11 cellular contexts compared by ENCODE assay signal in genomic region chr1:9891207-9891606, GRCh38. TPM values are rescaled to one million over a fixed set of nuclear protein-coding genes. Genes with fewer than 3 reads are reported as not detected.
DNase-seq lines count a peak whose midpoint lies in the region; ATAC-seq and TF ChIP-seq lines count a peak whose summit lies in the region.
"Had no signal": no experiment of that assay in that cellular context is flagged by ENCODE, and none has a peak within 500 bp of the region (broad histone marks: within the 10 kb centered on the region; RNA-seq: fewer than 3 reads in every experiment).

No MANE protein-coding gene starts in this region.

- ATAC-seq in HG02798 (IDR thresholded peaks at IDR 0.05; ENCODE audit: poor library complexity, unreplicated experiment) (no peak), lower lobe of right lung (no peak)
- no peak for ATAC-seq in activated CD8-positive, alpha-beta memory T cell treated with anti-CD3 and anti-CD28 coated beads, Interleukin-2, amount 10 ng/mL, durations not matched to agents 7 days and 5 days
- ATAC-seq: CD8-positive, alpha-beta T cell had no signal

- H3K36me3 Mint-ChIP-seq in nephron (ENCODE audit: low read depth) = peaks cover 3% of the 10 kb centered on the region
- H3K36me3 Mint-ChIP-seq in activated CD8-positive, alpha-beta memory T cell treated with anti-CD3 and anti-CD28 coated beads, Interleukin-2, amount 10 ng/mL, durations not matched to agents 7 days and 5 days = no peaks in the 10 kb centered on the region

- no peaks in the 10 kb centered on the region for H3K27me3 ChIP-seq in lower lobe of right lung (ENCODE audit: low read depth)

- H3K9me3 ChIP-seq in lower lobe of right lung = no peaks in the 10 kb centered on the region

- peaks cover 56% of the 10 kb centered on the region for H3K4me1 Mint-ChIP-seq in nephron
- peaks cover 15% of the 10 kb centered on the region for H3K4me1 Mint-ChIP-seq in activated CD8-positive, alpha-beta memory T cell treated with anti-CD3 and anti-CD28 coated beads, Interleukin-2, amount 10 ng/mL, durations not matched to agents 7 days and 5 days

- H3K4me1 ChIP-seq in lower lobe of right lung = peaks cover 54% of the 10 kb centered on the region

- peak overlapping the region in 2 of 3 experiments; percentile 3 for H3K4me3 Mint-ChIP-seq in nephron
- H3K4me3 Mint-ChIP-seq in activated CD8-positive, alpha-beta memory T cell treated with anti-CD3 and anti-CD28 coated beads, Interleukin-2, amount 10 ng/mL, durations not matched to agents 7 days and 5 days = no peak overlapping the region
- H3K4me3 Mint-ChIP-seq: CD8-positive, alpha-beta T cell had no signal

- no peak overlapping the region for H3K4me3 ChIP-seq in lower lobe of right lung

- CTCF ChIA-PET in activated CD8-positive, alpha-beta memory T cell treated with anti-CD3 and anti-CD28 coated beads, Interleukin-2, amount 10 ng/mL, durations not matched to agents 7 days and 5 days (lab: Charles Lee) = interaction anchor here (0.6 to 4.1 kb wide), 5 partner anchors 18 to 221 kb away, joined by 3 to 15 read pairs (median 3); no protein-coding TSS in a partner anchor

- intact Hi-C loops in lower lobe of right lung (cut with DNase I) = no loop called here

- H3K27me3 Mint-ChIP-seq in nephron (ENCODE audit: low read depth) = peaks cover 5% of the 10 kb centered on the region
- no peaks in the 10 kb centered on the region for H3K27me3 Mint-ChIP-seq in activated CD8-positive, alpha-beta memory T cell treated with anti-CD3 and anti-CD28 coated beads, Interleukin-2, amount 10 ng/mL, durations not matched to agents 7 days and 5 days

- DNase-seq in EH (ENCODE audit: low read depth) = peak; percentile 68
- peak; percentile 46 for DNase-seq in NCI-H2081 treated with DMSO at 0.1 percent for 48 hours (lab: John Stamatoyannopoulos, UW)
- no peak for DNase-seq in lower lobe of right lung
- DNase-seq in hypothalamus (lab: John Stamatoyannopoulos, UW) = no peak
- DNase-seq in activated CD8-positive, alpha-beta memory T cell treated with anti-CD3 and anti-CD28 coated beads, Interleukin-2, amount 10 ng/mL, durations not matched to agents 7 days and 5 days = no peak
- DNase-seq: activated effector memory CD4-positive, alpha-beta T cell treated with Interleukin-2 at 50 U/mL for 16 hours; CD8-positive, alpha-beta T cell; NCI-H2227 treated with DMSO at 0.1 percent for 48 hours had no signal

- H3K27ac Mint-ChIP-seq in nephron = peak overlapping the region; percentile 91 to 96 (median 92)
- no peak overlapping the region for H3K27ac Mint-ChIP-seq in activated CD8-positive, alpha-beta memory T cell treated with anti-CD3 and anti-CD28 coated beads, Interleukin-2, amount 10 ng/mL, durations not matched to agents 7 days and 5 days
- H3K27ac Mint-ChIP-seq: CD8-positive, alpha-beta T cell had no signal

- peaks cover 4% of the 10 kb centered on the region for H3K36me3 ChIP-seq in lower lobe of right lung

- peak overlapping the region; percentile 69 for H3K27ac ChIP-seq in cingulate gyrus (ENCODE audit: low read depth, low read length)
- no peak overlapping the region for H3K27ac ChIP-seq in lower lobe of right lung

- TF ChIP-seq CTCF in nephron (IDR thresholded peaks at IDR 0.05; ENCODE audit: unreplicated experiment in 3 of 3) = no peak
- no peak for TF ChIP-seq CTCF in lower lobe of right lung (IDR thresholded peaks at IDR 0.05)

- H3K9me3 Mint-ChIP-seq in nephron = no peaks in the 10 kb centered on the region
- H3K9me3 Mint-ChIP-seq in activated CD8-positive, alpha-beta memory T cell treated with anti-CD3 and anti-CD28 coated beads, Interleukin-2, amount 10 ng/mL, durations not matched to agents 7 days and 5 days (ENCODE audit: low read depth) = no peaks in the 10 kb centered on the region
- H3K9me3 Mint-ChIP-seq: CD8-positive, alpha-beta T cell had no signal

RNA-seq across cellular contexts. Expression of gene CTNNBIP1, which starts 18.9 kb away (rescaled TPM):
- total RNA-seq in lower lobe of right lung = 35.0 TPM
- 10 to 100 TPM; 10.9 to 15.8 TPM for total RNA-seq in activated CD8-positive, alpha-beta memory T cell treated with anti-CD3 and anti-CD28 coated beads, Interleukin-2, amount 10 ng/mL, durations not matched to agents 7 days and 5 days

RNA-seq across cellular contexts. Expression of gene LZIC, which starts 52.0 kb away (rescaled TPM):
- total RNA-seq in lower lobe of right lung = 23.3 TPM
- total RNA-seq in activated CD8-positive, alpha-beta memory T cell treated with anti-CD3 and anti-CD28 coated beads, Interleukin-2, amount 10 ng/mL, durations not matched to agents 7 days and 5 days = 10 to 100 TPM; 25.0 to 27.7 TPM

RNA-seq across cellular contexts. Expression of gene NMNAT1, which starts 52.1 kb away (rescaled TPM):
- total RNA-seq in lower lobe of right lung = 9.2 TPM
- total RNA-seq in activated CD8-positive, alpha-beta memory T cell treated with anti-CD3 and anti-CD28 coated beads, Interleukin-2, amount 10 ng/mL, durations not matched to agents 7 days and 5 days = 1 to 10 TPM; 6.5 to 10.0 TPM

Comparison
In these comparisons a context has a peak if more than half of its experiments do, and no peak if none do; other contexts are left out.
1. DNase-seq: peak in EH (single experiment) and NCI-H2081 treated with DMSO at 0.1 percent for 48 hours (single experiment); none in lower lobe of right lung (single experiment), hypothalamus (0 of 51) and activated CD8-positive, alpha-beta memory T cell treated with anti-CD3 and anti-CD28 coated beads, Interleukin-2, amount 10 ng/mL, durations not matched to agents 7 days and 5 days (single experiment).